ENCODE assay signal across 16 cellular contexts in genomic region chr16:29987371-29988085, GRCh38. TPM values are rescaled to one million over a fixed set of nuclear protein-coding genes. Genes with fewer than 3 reads are reported as not detected.
DNase-seq lines count a peak whose midpoint lies in the region; ATAC-seq and TF ChIP-seq lines count a peak whose summit lies in the region.
"Had no signal": no experiment of that assay in that cellular context is flagged by ENCODE, and none has a peak within 500 bp of the region (broad histone marks: within the 10 kb centered on the region; RNA-seq: fewer than 3 reads in every experiment).

No MANE protein-coding gene starts in this region.

- ATAC-seq in right cardiac atrium (no peak), sciatic nerve (peak; percentile 14), GM19455 (IDR thresholded peaks at IDR 0.05; ENCODE audit: unreplicated experiment) (no peak)
- ATAC-seq: A549 had no signal

- intact Hi-C loops in right cardiac atrium (cut with DNase I) = no loop called here
- intact Hi-C loops in left ventricle myocardium inferior (cut with micrococcal nuclease) = no loop called here
- intact Hi-C loops in sciatic nerve (cut with DNase I) = no loop called here
- intact Hi-C loops in prostate gland (cut with DNase I) = no loop called here

- DNase-seq in right cardiac atrium (peak in 2 of 3 donors; percentile 43 to 54), left ventricle myocardium inferior (no peak), glutamatergic neuron (no peak), sciatic nerve (ENCODE audit: low spot score) (no peak), prostate gland (ENCODE audit: low spot score) (no peak), C1 segment of cervical spinal cord (lab: John Stamatoyannopoulos, UW) (no peak)
- DNase-seq: NCI-H1417, NCI-H187, NCI-H2107, NCI-H510A, NCI-H748 treated with DMSO at 0.1 percent for 48 hours, SHP77 treated with DMSO at 0.1 percent for 48 hours had no signal

- H3K4me1 Mint-ChIP-seq in glutamatergic neuron (ENCODE audit: low read depth, unreplicated experiment) = no peaks in the 10 kb centered on the region
- H3K4me1 Mint-ChIP-seq: CD8-positive, alpha-beta memory T cell had no signal

- H3K27ac Mint-ChIP-seq in glutamatergic neuron (ENCODE audit: unreplicated experiment) = peak overlapping the region; percentile 66

- H3K4me1 ChIP-seq in right cardiac atrium (ENCODE audit: control insufficient read depth, insufficient read depth, low read length) (no peaks in the 10 kb centered on the region), left ventricle myocardium inferior (peaks cover 8% of the 10 kb centered on the region), prostate gland (replicated peaks) (no peaks in the 10 kb centered on the region)
- H3K4me1 ChIP-seq: A549 had no signal

- peaks cover 100% of the 10 kb centered on the region for H3K36me3 ChIP-seq in left ventricle myocardium inferior
- H3K36me3 ChIP-seq in prostate gland = peaks cover 43 to 48% of the 10 kb centered on the region in 2 donors

- no peak for TF ChIP-seq POLR2A in prostate gland (IDR thresholded peaks at IDR 0.05)

- WGBS in right cardiac atrium = 92% methylated on average over 35 of the region's 35 CpGs
- WGBS in prostate gland = 93% methylated on average over 26 of the region's 35 CpGs

- peaks cover 12% of the 10 kb centered on the region for H3K36me3 Mint-ChIP-seq in glutamatergic neuron (ENCODE audit: unreplicated experiment)

- H3K27ac ChIP-seq in right cardiac atrium (ENCODE audit: low read length) = no peak overlapping the region
- H3K27ac ChIP-seq in left ventricle myocardium inferior (replicated peaks) = no peak overlapping the region
- no peak overlapping the region for H3K27ac ChIP-seq in prostate gland
- H3K27ac ChIP-seq: A549, KMS-11 had no signal

- TF ChIP-seq CTCF in left ventricle myocardium inferior (IDR thresholded peaks at IDR 0.05; ENCODE audit: borderline replicate concordance) (no peak), glutamatergic neuron (IDR thresholded peaks at IDR 0.05; ENCODE audit: partially characterized antibody, unreplicated experiment) (no peak), prostate gland (IDR thresholded peaks at IDR 0.05) (no peak)

- no peak overlapping the region for H3K4me3 Mint-ChIP-seq in glutamatergic neuron (ENCODE audit: unreplicated experiment)
- H3K4me3 Mint-ChIP-seq: CD8-positive, alpha-beta memory T cell had no signal

- peaks cover 9% of the 10 kb centered on the region for H3K9me3 Mint-ChIP-seq in glutamatergic neuron (ENCODE audit: unreplicated experiment)
- H3K9me3 Mint-ChIP-seq: CD8-positive, alpha-beta memory T cell had no signal

- H3K4me3 ChIP-seq in right cardiac atrium (ENCODE audit: low read length) (no peak overlapping the region), left ventricle myocardium inferior (no peak overlapping the region), prostate gland (no peak overlapping the region)
- H3K4me3 ChIP-seq: A549 had no signal

- H3K9me3 ChIP-seq in right cardiac atrium (ENCODE audit: control insufficient read depth, low read length) (no peaks in the 10 kb centered on the region), left ventricle myocardium inferior (replicated peaks) (no peaks in the 10 kb centered on the region), prostate gland (no peaks in the 10 kb centered on the region)
- H3K9me3 ChIP-seq: A549 had no signal

- H3K27me3 ChIP-seq in right cardiac atrium (ENCODE audit: control insufficient read depth, insufficient read depth) (no peaks in the 10 kb centered on the region), left ventricle myocardium inferior (ENCODE audit: low read depth) (no peaks in the 10 kb centered on the region), prostate gland (replicated peaks; ENCODE audit: insufficient read depth) (no peaks in the 10 kb centered on the region)

- peaks cover 16% of the 10 kb centered on the region for H3K27me3 Mint-ChIP-seq in glutamatergic neuron (ENCODE audit: unreplicated experiment)
- H3K27me3 Mint-ChIP-seq: CD8-positive, alpha-beta memory T cell had no signal

RNA-seq across cellular contexts. Expression of gene HIRIP3, which starts 7.9 kb away (rescaled TPM):
- 10 to 100 TPM; 11.6 to 21.7 (median 17.5) TPM for total RNA-seq in right cardiac atrium
- polyA plus RNA-seq in right cardiac atrium = 19.1 TPM
- 18.8 TPM for total RNA-seq in left ventricle myocardium inferior
- total RNA-seq in glutamatergic neuron (ENCODE audit: unreplicated experiment) = 12.2 TPM
- 11.1 TPM for total RNA-seq in sciatic nerve
- total RNA-seq in prostate gland = 10 to 100 TPM; 10.8 to 22.4 TPM

RNA-seq across cellular contexts. Expression of gene INO80E, which starts 8.5 kb away (rescaled TPM):
- 10 to 100 TPM; 32.7 to 44.6 (median 37.1) TPM for total RNA-seq in right cardiac atrium
- polyA plus RNA-seq in right cardiac atrium = 59.1 TPM
- total RNA-seq in left ventricle myocardium inferior = 29.0 TPM
- total RNA-seq in glutamatergic neuron (ENCODE audit: unreplicated experiment) = 71.4 TPM
- total RNA-seq in sciatic nerve = 59.2 TPM
- 100 to 1,000 TPM in 1 of 2 donors, 10 to 100 TPM in 1; 51.8 to 113 TPM for total RNA-seq in prostate gland

RNA-seq across cellular contexts. Expression of gene TAOK2, which starts 13.9 kb away (rescaled TPM):
- total RNA-seq in right cardiac atrium (10 to 100 TPM; 37.2 to 40.1 (median 39.4) TPM), left ventricle myocardium inferior (34.3 TPM), glutamatergic neuron (ENCODE audit: unreplicated experiment) (58.5 TPM), sciatic nerve (51.8 TPM), prostate gland (10 to 100 TPM; 43.8 to 97.4 TPM)
- polyA plus RNA-seq in right cardiac atrium = 38.3 TPM

RNA-seq across cellular contexts. Expression of gene DOC2A, which starts 23.3 kb away (rescaled TPM):
- total RNA-seq in right cardiac atrium = under 1 TPM; 0.40 to 0.59 (median 0.47) TPM
- polyA plus RNA-seq in right cardiac atrium = 0.77 TPM
- 0.66 TPM for total RNA-seq in left ventricle myocardium inferior
- 4.2 TPM for total RNA-seq in glutamatergic neuron (ENCODE audit: unreplicated experiment)
- total RNA-seq in sciatic nerve = 0.67 TPM
- 1 to 10 TPM; 3.0 to 6.4 TPM for total RNA-seq in prostate gland
- polyA plus RNA-seq: CD8-positive, alpha-beta memory T cell had no signal

RNA-seq across cellular contexts. Expression of gene TMEM219, which starts 25.6 kb away (rescaled TPM):
- total RNA-seq in right cardiac atrium (10 to 100 TPM; 79.7 to 90.4 (median 82.1) TPM), left ventricle myocardium inferior (63.2 TPM), glutamatergic neuron (ENCODE audit: unreplicated experiment) (88.0 TPM), sciatic nerve (82.4 TPM), prostate gland (100 to 1,000 TPM; 188 to 218 TPM)
- 97.4 TPM for polyA plus RNA-seq in right cardiac atrium

Comparison
In these comparisons a context has a peak if more than half of its experiments do, and no peak if none do; other contexts are left out.
1. DNase-seq: peak in right cardiac atrium (2 of 3); none in left ventricle myocardium inferior (single experiment), glutamatergic neuron (single experiment), sciatic nerve (single experiment), prostate gland (single experiment) and C1 segment of cervical spinal cord (0 of 14).